In genomic region chr2:174780191-174780590, GRCh38 we compare ENCODE assay signal across 21 cellular contexts. TPM values are rescaled to one million over a fixed set of nuclear protein-coding genes. Genes with fewer than 3 reads are reported as not detected.
DNase-seq lines count a peak whose midpoint lies in the region; ATAC-seq and TF ChIP-seq lines count a peak whose summit lies in the region.
"Had no signal": no experiment of that assay in that cellular context is flagged by ENCODE, and none has a peak within 500 bp of the region (broad histone marks: within the 10 kb centered on the region; RNA-seq: fewer than 3 reads in every experiment).

No MANE protein-coding gene starts in this region.

- H3K4me3 ChIP-seq in osteoblast (ENCODE audit: insufficient read depth, low read length), result no peak overlapping the region
- no peak overlapping the region for H3K4me3 ChIP-seq in ascending aorta
- H3K4me3 ChIP-seq: MG63, mucosa of descending colon, right atrium auricular region, transverse colon had no signal

- H3K4me1 ChIP-seq in osteoblast (ENCODE audit: insufficient read depth, low read length), result peaks cover 38% of the 10 kb centered on the region
- H3K4me1 ChIP-seq in ascending aorta, result no peaks in the 10 kb centered on the region

- intact Hi-C loops in activated CD4-positive, alpha-beta T cell treated with anti-CD3 and anti-CD28 coated beads for 36 hours (cut with DNase I, micrococcal nuclease), result no loop called here
- intact Hi-C loops in ascending aorta (cut with DNase I), result no loop called here

- H3K9me3 ChIP-seq in osteoblast (ENCODE audit: low read depth, low read length) (no peaks in the 10 kb centered on the region), ascending aorta (no peaks in the 10 kb centered on the region)
- H3K9me3 ChIP-seq: MG63, mucosa of descending colon, right atrium auricular region, transverse colon had no signal

- no peak for TF ChIP-seq CTCF in chondrocyte (IDR thresholded peaks at IDR 0.05)
- TF ChIP-seq CTCF in osteoblast (IDR thresholded peaks at IDR 0.05; ENCODE audit: extremely low read depth, low read depth, low read length), result no peak
- TF ChIP-seq CTCF in ascending aorta (IDR thresholded peaks at IDR 0.05), result no peak

- H4K20me1 ChIP-seq in osteoblast (ENCODE audit: insufficient read depth, low read length), result no peaks in the 10 kb centered on the region

- CTCF ChIA-PET in activated CD4-positive, alpha-beta T cell treated with anti-CD3 and anti-CD28 coated beads for 36 hours (lab: Charles Lee), result interaction anchor here (1.0 to 2.5 kb wide), 3 partner anchors 31 to 260 kb away, joined by 3 to 14 read pairs (median 3); no protein-coding TSS in a partner anchor

- no peak overlapping the region for H3K4me3 Mint-ChIP-seq in activated CD4-positive, alpha-beta T cell treated with anti-CD3 and anti-CD28 coated beads for 36 hours
- H3K4me3 Mint-ChIP-seq in chondrocyte (ENCODE audit: unreplicated experiment), result no peak overlapping the region
- H3K4me3 Mint-ChIP-seq: activated CD4-positive, alpha-beta memory T cell treated with anti-CD3 and anti-CD28 coated beads for 36 hours; stimulated activated memory B cell treated with anti-CD40 and anti-IgM and Interleukin-4, amounts not matched to agents 10 μg/mL and 1 μg/mL and 100 μg/mL, for 72 hours had no signal

- no peak overlapping the region for H3K4me2 ChIP-seq in osteoblast (ENCODE audit: insufficient read depth, low read length)

- H3K27me3 Mint-ChIP-seq in activated CD4-positive, alpha-beta T cell treated with anti-CD3 and anti-CD28 coated beads for 36 hours, result no peaks in the 10 kb centered on the region
- no peaks in the 10 kb centered on the region for H3K27me3 Mint-ChIP-seq in chondrocyte (ENCODE audit: low read depth)
- H3K27me3 Mint-ChIP-seq: activated CD4-positive, alpha-beta memory T cell treated with anti-CD3 and anti-CD28 coated beads for 36 hours had no signal

- no peaks in the 10 kb centered on the region for H3K9me3 Mint-ChIP-seq in activated CD4-positive, alpha-beta T cell treated with anti-CD3 and anti-CD28 coated beads for 36 hours (ENCODE audit: low read depth)
- H3K9me3 Mint-ChIP-seq in chondrocyte (ENCODE audit: low read depth), result no peaks in the 10 kb centered on the region
- H3K9me3 Mint-ChIP-seq: activated CD4-positive, alpha-beta memory T cell treated with anti-CD3 and anti-CD28 coated beads for 36 hours; stimulated activated memory B cell treated with anti-CD40 and anti-IgM and Interleukin-4, amounts not matched to agents 10 μg/mL and 1 μg/mL and 100 μg/mL, for 72 hours had no signal

- no peaks in the 10 kb centered on the region for H3K36me3 Mint-ChIP-seq in activated CD4-positive, alpha-beta T cell treated with anti-CD3 and anti-CD28 coated beads for 36 hours (ENCODE audit: low read depth)
- H3K36me3 Mint-ChIP-seq in chondrocyte (ENCODE audit: low read depth), result no peaks in the 10 kb centered on the region
- H3K36me3 Mint-ChIP-seq: activated CD4-positive, alpha-beta memory T cell treated with anti-CD3 and anti-CD28 coated beads for 36 hours; stimulated activated memory B cell treated with anti-CD40 and anti-IgM and Interleukin-4, amounts not matched to agents 10 μg/mL and 1 μg/mL and 100 μg/mL, for 72 hours had no signal

- no peak for ATAC-seq in activated CD4-positive, alpha-beta T cell treated with anti-CD3 and anti-CD28 coated beads for 36 hours
- ATAC-seq in HG03520 (IDR thresholded peaks at IDR 0.05; ENCODE audit: unreplicated experiment), result no peak
- ATAC-seq: HepG2; mucosa of descending colon; stimulated activated memory B cell treated with anti-CD40 and anti-IgM and Interleukin-4, amounts not matched to agents 10 μg/mL and 1 μg/mL and 100 μg/mL, for 72 hours had no signal

- H3K27me3 ChIP-seq in osteoblast (ENCODE audit: insufficient read depth, low read length), result no peaks in the 10 kb centered on the region
- H3K27me3 ChIP-seq in ascending aorta, result no peaks in the 10 kb centered on the region
- H3K27me3 ChIP-seq: MG63, right atrium auricular region, transverse colon had no signal

- H3K27ac Mint-ChIP-seq in activated CD4-positive, alpha-beta T cell treated with anti-CD3 and anti-CD28 coated beads for 36 hours, result peak overlapping the region; percentile 10
- peak overlapping the region; percentile 4 for H3K27ac Mint-ChIP-seq in chondrocyte (ENCODE audit: unreplicated experiment)
- H3K27ac Mint-ChIP-seq: activated CD4-positive, alpha-beta memory T cell treated with anti-CD3 and anti-CD28 coated beads for 36 hours; stimulated activated memory B cell treated with anti-CD40 and anti-IgM and Interleukin-4, amounts not matched to agents 10 μg/mL and 1 μg/mL and 100 μg/mL, for 72 hours had no signal

- POLR2A ChIA-PET in activated CD4-positive, alpha-beta T cell treated with anti-CD3 and anti-CD28 coated beads for 36 hours (lab: Charles Lee), result no interaction called here

- no peak overlapping the region for H2AFZ ChIP-seq in osteoblast (ENCODE audit: low read length)

- H3K4me1 Mint-ChIP-seq in activated CD4-positive, alpha-beta T cell treated with anti-CD3 and anti-CD28 coated beads for 36 hours, result peaks cover 48% of the 10 kb centered on the region
- peaks cover 73% of the 10 kb centered on the region for H3K4me1 Mint-ChIP-seq in chondrocyte (ENCODE audit: low read depth)

- H3K27ac ChIP-seq in osteoblast (ENCODE audit: low read depth, low read length) (peak overlapping the region; percentile 95), ascending aorta (no peak overlapping the region)
- H3K27ac ChIP-seq: right atrium auricular region, transverse colon had no signal

- H3K79me2 ChIP-seq in osteoblast (ENCODE audit: insufficient read depth, low read length), result no peaks in the 10 kb centered on the region

- no peak for DNase-seq in activated CD4-positive, alpha-beta T cell treated with anti-CD3 and anti-CD28 coated beads for 36 hours
- DNase-seq in activated CD4-positive, alpha-beta T cell treated with anti-CD3 and anti-CD28 coated beads for 48 hours, result no peak
- peak; percentile 8 for DNase-seq in NCI-H69 (lab: John Stamatoyannopoulos, UW)
- DNase-seq in chondrocyte (ENCODE audit: low spot score), result no peak
- DNase-seq in osteoblast (ENCODE audit: insufficient read length, low spot score, missing footprints), result no peak
- no peak for DNase-seq in amygdala (lab: John Stamatoyannopoulos, UW)
- no peak for DNase-seq in ascending aorta (ENCODE audit: low spot score in 2 of 2)
- DNase-seq: activated CD4-positive, alpha-beta memory T cell treated with anti-CD3 and anti-CD28 coated beads for 36 hours; anterior cingulate cortex; DMS79; foreskin melanocyte; MG63; mucosa of descending colon; nucleus accumbens; stimulated activated CD4-positive, alpha-beta T cell treated with anti-CD3 and anti-CD28 coated beads, Interleukin-15, amount 100 ng/mL, for 24 hours; transverse colon had no signal

- H3K36me3 ChIP-seq in osteoblast (ENCODE audit: insufficient read depth, low read length) (no peaks in the 10 kb centered on the region), ascending aorta (no peaks in the 10 kb centered on the region)
- H3K36me3 ChIP-seq: MG63, right atrium auricular region, transverse colon had no signal

RNA-seq across cellular contexts. Expression of gene CHRNA1, which starts 15.9 kb away (rescaled TPM):
- total RNA-seq in activated CD4-positive, alpha-beta T cell treated with anti-CD3 and anti-CD28 coated beads for 36 hours, result not detected
- total RNA-seq in chondrocyte (0.30 to 1.3 TPM (median 0.38 TPM) in 3 replicates), osteoblast (not detected in 2 replicates), ascending aorta (not detected)
- total RNA-seq: A673; activated CD4-positive, alpha-beta memory T cell treated with anti-CD3 and anti-CD28 coated beads for 36 hours; HepG2 had no signal
